In the genomic region with DNA sequence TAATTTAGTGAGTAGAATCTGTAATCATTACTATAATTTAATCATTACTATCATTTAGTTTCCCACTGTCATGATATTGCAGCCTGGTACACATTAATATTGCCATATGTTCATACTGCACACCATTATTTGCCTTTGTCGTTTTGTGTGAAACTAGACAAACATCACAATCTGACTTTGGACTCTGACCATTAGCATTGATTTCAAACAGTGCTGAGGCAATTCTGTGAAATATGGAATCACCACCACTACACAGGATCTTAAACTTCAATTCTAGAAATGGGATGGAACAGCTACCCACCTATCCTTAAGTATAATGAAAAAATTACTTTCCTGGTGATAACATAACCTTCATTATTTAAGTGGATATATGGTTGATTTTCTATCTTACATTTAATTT, we compare ENCODE assay signal across 14 cellular contexts.
"Had no signal": no experiment of that assay in that cellular context is flagged by ENCODE, and none has a peak within 500 bp of the region (broad histone marks: within the 10 kb centered on the region; RNA-seq: fewer than 3 reads in every experiment).

No MANE protein-coding gene starts in this region.

- H3K36me3 Mint-ChIP-seq: activated naive CD8-positive, alpha-beta T cell treated with anti-CD3 and anti-CD28 coated beads, Interleukin-2, amount 10 ng/mL, durations not matched to agents 7 days and 5 days had no signal

- FAIRE-seq: keratinocyte had no signal

- H3K27me3 ChIP-seq: sigmoid colon, uterus had no signal

- H3K9me3 Mint-ChIP-seq: activated naive CD8-positive, alpha-beta T cell treated with anti-CD3 and anti-CD28 coated beads, Interleukin-2, amount 10 ng/mL, durations not matched to agents 7 days and 5 days; T-helper 2 cell treated with Interferon-gamma antibody and Interleukin-4, amounts not matched to agents 5 μg/mL and 100 μg/mL, for 36 hours had no signal

- H3K4me3 ChIP-seq: sigmoid colon, uterus had no signal

- H3K9me3 ChIP-seq: sigmoid colon, uterus had no signal

- ATAC-seq: esophagus mucosa had no signal

- H3K4me1 Mint-ChIP-seq: activated naive CD8-positive, alpha-beta T cell treated with anti-CD3 and anti-CD28 coated beads, Interleukin-2, amount 10 ng/mL, durations not matched to agents 7 days and 5 days had no signal

- H3K4me3 Mint-ChIP-seq: activated naive CD8-positive, alpha-beta T cell treated with anti-CD3 and anti-CD28 coated beads, Interleukin-2, amount 10 ng/mL, durations not matched to agents 7 days and 5 days; endodermal cell; nephron progenitor cell; T-helper 2 cell treated with Interferon-gamma antibody and Interleukin-4, amounts not matched to agents 5 μg/mL and 100 μg/mL, for 36 hours had no signal

- H3K27ac ChIP-seq: uterus had no signal

- DNase-seq: activated CD4-positive, alpha-beta T cell treated with anti-CD3 and anti-CD28 coated beads for 1 hour; activated CD4-positive, alpha-beta T cell treated with anti-CD3 and anti-CD28 coated beads, Interleukin-2, amount 50 U/mL, for 4 hours; activated naive CD4-positive, alpha-beta T cell; activated naive CD8-positive, alpha-beta T cell treated with anti-CD3 and anti-CD28 coated beads, Interleukin-2, amount 10 ng/mL, durations not matched to agents 7 days and 5 days; activated T-cell treated with anti-CD3 and anti-CD28 coated beads for 4 hours; anterior cingulate cortex; endodermal cell; nephron progenitor cell; sigmoid colon; stimulated activated CD4-positive, alpha-beta T cell treated with anti-CD3 and anti-CD28 coated beads, Interleukin-1b, Interleukin-23, amount 100 ng/mL, for 48 hours; uterus had no signal

- H3K27ac Mint-ChIP-seq: activated naive CD8-positive, alpha-beta T cell treated with anti-CD3 and anti-CD28 coated beads, Interleukin-2, amount 10 ng/mL, durations not matched to agents 7 days and 5 days; endodermal cell; nephron progenitor cell; T-helper 2 cell treated with Interferon-gamma antibody and Interleukin-4, amounts not matched to agents 5 μg/mL and 100 μg/mL, for 36 hours had no signal

- H3K36me3 ChIP-seq: sigmoid colon, uterus had no signal

- H3K4me1 ChIP-seq: uterus had no signal
